ENCODE assay signal across 23 cellular contexts in genomic region chr1:64973061-64973647, GRCh38.
"Had no signal": no experiment of that assay in that cellular context is flagged by ENCODE, and none has a peak within 500 bp of the region (broad histone marks: within the 10 kb centered on the region; RNA-seq: fewer than 3 reads in every experiment).

No MANE protein-coding gene starts in this region.

- H3K27me3 Mint-ChIP-seq: naive B cell; stimulated activated memory B cell treated with anti-CD40 and anti-IgM and Interleukin-4, amounts not matched to agents 10 μg/mL and 1 μg/mL and 100 μg/mL, for 72 hours; stimulated activated naive CD8-positive, alpha-beta T cell treated with anti-CD3 and anti-CD28 coated beads, Interleukin-15, Interleukin-2, amounts not matched to agents 100 ng/mL and 50 ng/mL, for 24 hours had no signal

- H3K4me3 ChIP-seq: esophagus squamous epithelium, lung, mucosa of descending colon, prostate gland, right atrium auricular region, sigmoid colon, thoracic aorta, tibial nerve, upper lobe of left lung had no signal

- H3K27ac ChIP-seq: esophagus squamous epithelium, prostate gland, right atrium auricular region, sigmoid colon, thoracic aorta, tibial nerve, upper lobe of left lung had no signal

- H3K4me1 ChIP-seq: prostate gland, right atrium auricular region, sigmoid colon, tibial nerve, upper lobe of left lung had no signal

- H3K27ac Mint-ChIP-seq: effector memory CD8-positive, alpha-beta T cell; mesothelial cell of epicardium; nephron progenitor cell; stimulated activated memory B cell treated with anti-CD40 and anti-IgM and Interleukin-4, amounts not matched to agents 10 μg/mL and 1 μg/mL and 100 μg/mL, for 72 hours; stimulated activated naive CD8-positive, alpha-beta T cell treated with anti-CD3 and anti-CD28 coated beads, Interleukin-15, Interleukin-2, amounts not matched to agents 100 ng/mL and 50 ng/mL, for 24 hours had no signal

- H3K9me3 ChIP-seq: esophagus squamous epithelium, mucosa of descending colon, prostate gland, right atrium auricular region, sigmoid colon, thoracic aorta, tibial nerve, upper lobe of left lung had no signal

- H3K4me1 Mint-ChIP-seq: nephron progenitor cell; stimulated activated memory B cell treated with anti-CD40 and anti-IgM and Interleukin-4, amounts not matched to agents 10 μg/mL and 1 μg/mL and 100 μg/mL, for 72 hours had no signal

- H3K36me3 Mint-ChIP-seq: mesothelial cell of epicardium; naive B cell; stimulated activated memory B cell treated with anti-CD40 and anti-IgM and Interleukin-4, amounts not matched to agents 10 μg/mL and 1 μg/mL and 100 μg/mL, for 72 hours had no signal

- DNase-seq: cortex of kidney; effector memory CD8-positive, alpha-beta T cell; erythroblast; esophagus squamous epithelium; foreskin melanocyte; mesenchymal stem cell; mucosa of descending colon; naive B cell; nephron progenitor cell; nucleus accumbens; sigmoid colon; stimulated activated CD4-positive, alpha-beta T cell treated with anti-CD3 and anti-CD28 coated beads, Interleukin-2, amount 100 ng/mL, for 24 hours; stimulated activated CD4-positive, alpha-beta T cell treated with anti-CD3 and anti-CD28 coated beads, Interleukin-4, amount 100 ng/mL, for 24 hours; upper lobe of left lung had no signal

- H3K9me3 Mint-ChIP-seq: effector memory CD8-positive, alpha-beta T cell; mesothelial cell of epicardium; naive B cell; nephron progenitor cell; stimulated activated memory B cell treated with anti-CD40 and anti-IgM and Interleukin-4, amounts not matched to agents 10 μg/mL and 1 μg/mL and 100 μg/mL, for 72 hours; stimulated activated naive CD8-positive, alpha-beta T cell treated with anti-CD3 and anti-CD28 coated beads, Interleukin-15, Interleukin-2, amounts not matched to agents 100 ng/mL and 50 ng/mL, for 24 hours had no signal

- ATAC-seq: effector memory CD8-positive, alpha-beta T cell; left lobe of liver; mucosa of descending colon; stimulated activated memory B cell treated with anti-CD40 and anti-IgM and Interleukin-4, amounts not matched to agents 10 μg/mL and 1 μg/mL and 100 μg/mL, for 72 hours had no signal

- H3K36me3 ChIP-seq: esophagus squamous epithelium, prostate gland, thoracic aorta had no signal

- H3K4me3 Mint-ChIP-seq: effector memory CD8-positive, alpha-beta T cell; mesothelial cell of epicardium; naive B cell; nephron progenitor cell; stimulated activated memory B cell treated with anti-CD40 and anti-IgM and Interleukin-4, amounts not matched to agents 10 μg/mL and 1 μg/mL and 100 μg/mL, for 72 hours; stimulated activated naive CD8-positive, alpha-beta T cell treated with anti-CD3 and anti-CD28 coated beads, Interleukin-15, Interleukin-2, amounts not matched to agents 100 ng/mL and 50 ng/mL, for 24 hours had no signal

- H3K27me3 ChIP-seq: esophagus squamous epithelium, right atrium auricular region, sigmoid colon, tibial nerve, upper lobe of left lung had no signal
